Comparison of ENCODE assay signal across 35 cellular contexts in the genomic region with DNA sequence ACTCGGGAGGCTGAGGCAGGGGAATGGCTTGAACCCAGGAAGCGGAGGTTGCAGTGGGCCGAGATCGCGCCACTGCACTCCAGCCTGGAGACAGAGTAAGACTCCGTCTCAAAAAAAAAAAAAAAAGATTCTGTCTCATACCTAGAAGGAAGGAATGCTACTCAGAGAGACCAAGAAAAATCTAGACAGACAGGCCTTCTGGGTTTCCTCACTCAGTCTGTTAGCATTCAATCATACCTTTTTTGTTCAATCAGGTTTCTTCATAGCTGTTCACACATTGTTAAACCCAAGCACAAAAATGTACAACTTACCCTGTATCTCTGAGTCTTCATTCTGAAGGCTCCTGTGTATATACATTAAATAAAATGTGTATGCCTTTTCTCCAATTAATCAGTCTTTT.
"Had no signal": no experiment of that assay in that cellular context is flagged by ENCODE, and none has a peak within 500 bp of the region (broad histone marks: within the 10 kb centered on the region; RNA-seq: fewer than 3 reads in every experiment).

No MANE protein-coding gene starts in this region.

- H3K27ac ChIP-seq: KMS-11 had no signal

- H3K27me3 ChIP-seq: MG63 had no signal

- H3K9ac ChIP-seq: KMS-11 had no signal

- H3K36me3 ChIP-seq: MG63 had no signal

- H3K4me2 ChIP-seq: KMS-11 had no signal

- DNase-seq: Karpas-422, Kasumi-1, MG63, MM.1S, MV-4-11, NCI-H1048, NCI-H1092, NCI-H1092 treated with DMSO at 0.1 percent for 48 hours, NCI-H1105, NCI-H1105 treated with DMSO at 0.1 percent for 48 hours, NCI-H1417, NCI-H1417 treated with DMSO at 0.1 percent for 48 hours, NCI-H1436, NCI-H1436 treated with DMSO at 0.1 percent for 48 hours, NCI-H146, NCI-H1694, NCI-H1694 treated with DMSO at 0.1 percent for 48 hours, NCI-H187, NCI-H187 treated with DMSO at 0.1 percent for 48 hours, NCI-H1930, NCI-H2029, NCI-H2029 treated with DMSO at 0.1 percent for 48 hours, NCI-H2081, NCI-H2081 treated with DMSO at 0.1 percent for 48 hours, NCI-H2107, NCI-H2171, NCI-H2171 treated with DMSO at 0.1 percent for 48 hours, NCI-H2227 treated with DMSO at 0.1 percent for 48 hours, NCI-H226, NCI-H345, NCI-H446, NCI-H446 treated with DMSO at 0.1 percent for 48 hours, NCI-H510A, NCI-H510A treated with DMSO at 0.1 percent for 48 hours had no signal

- H3K4me3 ChIP-seq: MG63 had no signal
